ENCODE assay signal across 19 cellular contexts in genomic region chr5:1061916-1062315, GRCh38. TPM values are rescaled to one million over a fixed set of nuclear protein-coding genes. Genes with fewer than 3 reads are reported as not detected.
DNase-seq lines count a peak whose midpoint lies in the region; TF ChIP-seq lines count a peak whose summit lies in the region.
"Had no signal": no experiment of that assay in that cellular context is flagged by ENCODE, and none has a peak within 500 bp of the region (broad histone marks: within the 10 kb centered on the region; RNA-seq: fewer than 3 reads in every experiment).

No MANE protein-coding gene starts in this region.

- TF ChIP-seq CTCF in left ventricle myocardium inferior (IDR thresholded peaks at IDR 0.05; ENCODE audit: borderline replicate concordance) (no peak), right atrium auricular region (IDR thresholded peaks at IDR 0.05) (no peak), endothelial cell (IDR thresholded peaks at IDR 0.05; ENCODE audit: unreplicated experiment) (no peak)

- H3K36me3 ChIP-seq in left ventricle myocardium inferior, result peaks cover 87% of the 10 kb centered on the region
- peaks cover 49% of the 10 kb centered on the region for H3K36me3 ChIP-seq in right atrium auricular region
- peaks cover 64% of the 10 kb centered on the region for H3K36me3 ChIP-seq in HUES6 (ENCODE audit: control insufficient read depth, insufficient read depth, low read length)

- H3K4me3 ChIP-seq in left ventricle myocardium inferior (no peak overlapping the region), right atrium auricular region (no peak overlapping the region), HUES6 (ENCODE audit: low read depth, low read length) (no peak overlapping the region)
- H3K4me3 ChIP-seq: A549, GM23338 had no signal

- H3K9me3 Mint-ChIP-seq in endothelial cell (ENCODE audit: unreplicated experiment), result no peaks in the 10 kb centered on the region
- H3K9me3 Mint-ChIP-seq: CD4-positive, alpha-beta memory T cell; GM23338; IgD-negative memory B cell had no signal

- H3K9me3 ChIP-seq in left ventricle myocardium inferior (replicated peaks), result no peaks in the 10 kb centered on the region
- H3K9me3 ChIP-seq in right atrium auricular region, result no peaks in the 10 kb centered on the region
- H3K9me3 ChIP-seq in HUES6 (ENCODE audit: control insufficient read depth, insufficient read depth, low read depth, low read length), result no peaks in the 10 kb centered on the region
- H3K9me3 ChIP-seq: A549 had no signal

- intact Hi-C loops in left ventricle myocardium inferior (cut with micrococcal nuclease), result no loop called here

- H3K27ac ChIP-seq in left ventricle myocardium inferior (replicated peaks) (no peak overlapping the region), right atrium auricular region (no peak overlapping the region), HUES6 (ENCODE audit: low read depth, low read length) (0 out of 2 replicates have a peak overlapping the region, but pooled peaks have one; percentile 47)
- H3K27ac ChIP-seq: A549, C4-2B, HL-60 had no signal

- H3K4me3 Mint-ChIP-seq in endothelial cell (ENCODE audit: unreplicated experiment), result no peak overlapping the region
- H3K4me3 Mint-ChIP-seq: CD4-positive, alpha-beta memory T cell; GM23338; HFFc6; IgD-negative memory B cell had no signal

- H3K27me3 Mint-ChIP-seq in endothelial cell (ENCODE audit: unreplicated experiment), result peaks cover 5% of the 10 kb centered on the region
- H3K27me3 Mint-ChIP-seq: CD4-positive, alpha-beta memory T cell; IgD-negative memory B cell had no signal

- DNase-seq in left ventricle myocardium inferior, result peak; percentile 12
- DNase-seq in right atrium auricular region (ENCODE audit: low spot score), result no peak
- DNase-seq in 8988T, result peak; percentile 38
- DNase-seq in endothelial cell (ENCODE audit: low spot score), result no peak
- no peak for DNase-seq in activated CD4-positive, alpha-beta T cell treated with anti-CD3 and anti-CD28 coated beads, Interleukin-2, amount 50 U/mL, for 1 hour
- no peak for DNase-seq in DMS53 (lab: John Stamatoyannopoulos, UW)
- DNase-seq: AML-193; CD4-positive, alpha-beta memory T cell; DMS153; DMS79 treated with DMSO at 0.1 percent for 48 hours; GF-D8; HFFc6 had no signal

- H3K9ac ChIP-seq in HUES6 (ENCODE audit: low read length), result no peak overlapping the region

- peaks cover 6% of the 10 kb centered on the region for H3K36me3 Mint-ChIP-seq in endothelial cell (ENCODE audit: low read depth, unreplicated experiment)
- H3K36me3 Mint-ChIP-seq: IgD-negative memory B cell had no signal

- no peaks in the 10 kb centered on the region for H3K27me3 ChIP-seq in left ventricle myocardium inferior (ENCODE audit: low read depth)
- no peaks in the 10 kb centered on the region for H3K27me3 ChIP-seq in right atrium auricular region
- no peaks in the 10 kb centered on the region for H3K27me3 ChIP-seq in HUES6 (ENCODE audit: control insufficient read depth, insufficient read depth, low read length)

- peaks cover 2% of the 10 kb centered on the region for H3K4me1 Mint-ChIP-seq in endothelial cell (ENCODE audit: unreplicated experiment)
- H3K4me1 Mint-ChIP-seq: CD4-positive, alpha-beta memory T cell; GM23338; IgD-negative memory B cell had no signal

- H3K4me1 ChIP-seq in left ventricle myocardium inferior, result no peaks in the 10 kb centered on the region
- H3K4me1 ChIP-seq in right atrium auricular region, result no peaks in the 10 kb centered on the region
- no peaks in the 10 kb centered on the region for H3K4me1 ChIP-seq in HUES6 (ENCODE audit: control insufficient read depth, insufficient read depth, low read length)
- H3K4me1 ChIP-seq: A549 had no signal

- H3K27ac Mint-ChIP-seq in endothelial cell (ENCODE audit: unreplicated experiment), result peak overlapping the region; percentile 72
- H3K27ac Mint-ChIP-seq: GM23338, HFFc6, IgD-negative memory B cell had no signal

RNA-seq across cellular contexts. Expression of gene SLC12A7, which starts 49.9 kb away (rescaled TPM):
- total RNA-seq in left ventricle myocardium inferior (140 TPM), right atrium auricular region (10 to 100 TPM; 28.5 to 42.3 TPM), endothelial cell (ENCODE audit: unreplicated experiment) (24.5 TPM)

RNA-seq across cellular contexts. Expression of gene NKD2, which starts 53.3 kb away (rescaled TPM):
- total RNA-seq in left ventricle myocardium inferior (3.7 TPM), right atrium auricular region (1 to 10 TPM; 2.4 to 2.8 TPM), endothelial cell (ENCODE audit: unreplicated experiment) (1.8 TPM)
- total RNA-seq: CD4-positive, alpha-beta memory T cell; HFFc6; HT1080 had no signal

Comparison
In these comparisons a context has a peak if more than half of its experiments do, and no peak if none do; other contexts are left out.
1. DNase-seq: peak in left ventricle myocardium inferior (single experiment) and 8988T (single experiment); none in right atrium auricular region (single experiment), endothelial cell (single experiment), activated CD4-positive, alpha-beta T cell treated with anti-CD3 and anti-CD28 coated beads, Interleukin-2, amount 50 U/mL, for 1 hour (single experiment) and DMS53 (single experiment).